7 cellular contexts compared by ENCODE assay signal in the genomic region with DNA sequence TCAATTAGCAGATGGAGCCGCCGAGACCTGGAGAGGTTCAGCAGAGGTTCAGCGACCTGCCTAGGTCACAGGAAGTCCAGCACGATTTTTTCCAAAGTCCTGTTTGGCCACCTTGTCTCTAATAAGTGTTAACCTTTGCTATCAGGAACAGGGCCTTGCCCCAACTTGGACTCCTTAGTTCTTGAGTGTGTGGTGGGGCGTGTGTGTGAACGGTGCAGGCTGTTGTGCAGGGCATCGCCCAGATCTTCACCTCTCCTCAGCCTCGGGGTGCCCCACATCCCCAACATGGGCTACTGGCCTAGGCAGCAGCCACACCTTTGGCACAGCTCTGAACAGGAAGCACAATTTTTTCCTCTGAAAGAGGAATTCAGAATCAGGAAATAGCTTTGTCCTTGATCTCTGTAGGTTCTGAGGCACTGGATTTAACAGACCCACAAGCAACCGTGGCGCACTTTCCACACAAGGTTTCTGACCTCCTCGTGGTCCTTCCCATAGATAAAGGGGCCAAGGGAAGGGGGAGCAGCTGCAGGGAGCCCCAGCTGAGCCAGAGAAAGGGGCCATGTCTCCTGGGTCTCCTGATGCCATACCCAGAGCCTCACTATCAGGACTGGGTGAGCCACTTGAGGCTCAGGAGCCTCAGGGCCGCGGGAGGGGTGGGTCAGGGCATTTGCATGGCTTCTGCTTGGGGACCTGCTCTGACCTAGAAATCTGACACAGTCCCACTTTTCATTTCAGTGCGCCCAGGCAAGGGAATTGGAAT. TPM values are rescaled to one million over a fixed set of nuclear protein-coding genes. Genes with fewer than 3 reads are reported as not detected.
DNase-seq lines count a peak whose midpoint lies in the region; ATAC-seq, FAIRE-seq and TF ChIP-seq lines count a peak whose summit lies in the region.

No MANE protein-coding gene starts in this region.

- H3K4me2 ChIP-seq in astrocyte (ENCODE audit: low read length) = no peak overlapping the region

- ATAC-seq in left lung = peak; percentile 54
- ATAC-seq in HG03196 (IDR thresholded peaks at IDR 0.05; ENCODE audit: unreplicated experiment) = no peak

- H3K4me3 ChIP-seq in astrocyte (ENCODE audit: insufficient read depth, low read depth, low read length) = no peak overlapping the region
- no peak overlapping the region for H3K4me3 ChIP-seq in left lung
- no peak overlapping the region for H3K4me3 ChIP-seq in spleen

- H3K36me3 Mint-ChIP-seq in HFFc6 (ENCODE audit: low read depth) (peaks cover 3% of the 10 kb centered on the region; the same call in 1 of the 2 replicates), astrocyte (ENCODE audit: low read depth, unreplicated experiment) (peaks cover 11% of the 10 kb centered on the region)

- no peak for FAIRE-seq in astrocyte (lab: Jason Lieb, UNC)

- H3K9me3 ChIP-seq in astrocyte (ENCODE audit: insufficient read depth, low read depth, low read length) = no peaks in the 10 kb centered on the region
- H3K9me3 ChIP-seq in left lung = no peaks in the 10 kb centered on the region
- H3K9me3 ChIP-seq in spleen = no peaks in the 10 kb centered on the region

- no peaks in the 10 kb centered on the region for H3K9me3 Mint-ChIP-seq in HFFc6
- no peaks in the 10 kb centered on the region for H3K9me3 Mint-ChIP-seq in astrocyte (ENCODE audit: unreplicated experiment)

- TF ChIP-seq CTCF in HFFc6 (IDR thresholded peaks at IDR 0.05) = no peak
- no peak for TF ChIP-seq CTCF in astrocyte (IDR thresholded peaks at IDR 0.05; ENCODE audit: insufficient read depth, low read depth, low read length)
- no peak for TF ChIP-seq CTCF in left lung (IDR thresholded peaks at IDR 0.05)
- no peak for TF ChIP-seq CTCF in spleen (IDR thresholded peaks at IDR 0.05 in 8 of 11, conservative IDR thresholded peaks at IDR 0.05 in 3 of 11)

- no peak overlapping the region for H3K4me3 Mint-ChIP-seq in HFFc6
- no peak overlapping the region for H3K4me3 Mint-ChIP-seq in astrocyte (ENCODE audit: unreplicated experiment)

- H3K4me1 Mint-ChIP-seq in HFFc6 (ENCODE audit: low read depth) = peaks cover 81% of the 10 kb centered on the region
- peaks cover 24% of the 10 kb centered on the region for H3K4me1 Mint-ChIP-seq in astrocyte (ENCODE audit: low read depth, unreplicated experiment)

- H3K36me3 ChIP-seq in astrocyte (ENCODE audit: insufficient read depth, low read length) (peaks cover 3% of the 10 kb centered on the region), left lung (peaks cover 0 to 5% of the 10 kb centered on the region in 2 donors), spleen (peaks cover 0 to 16% (median 2%) of the 10 kb centered on the region in 6 donors)

- DNase-seq in HFFc6 = no peak
- no peak for DNase-seq in astrocyte (ENCODE audit: low read depth)
- DNase-seq in left lung = no peak
- peak; percentile 72 for DNase-seq in spleen
- DNase-seq in RPMI8226 = no peak
- DNase-seq in DMS79 treated with DMSO at 0.1 percent for 48 hours (lab: John Stamatoyannopoulos, UW) = no peak

- no peak for TF ChIP-seq POLR2A in spleen (IDR thresholded peaks at IDR 0.05)

- WGBS in spleen, 5 donors = 40 to 52% (median 47%) methylated on average over 9 to 14 of the region's 14 CpGs

- H3K9ac ChIP-seq in astrocyte (ENCODE audit: low read length) = no peak overlapping the region

- H3K27me3 Mint-ChIP-seq in HFFc6 (ENCODE audit: insufficient read depth) = no peaks in the 10 kb centered on the region
- H3K27me3 Mint-ChIP-seq in astrocyte (ENCODE audit: low read depth, unreplicated experiment) = no peaks in the 10 kb centered on the region

- H3K27ac Mint-ChIP-seq in HFFc6 (peak overlapping the region; percentile 43; the same call in 1 of the 2 replicates), astrocyte (ENCODE audit: unreplicated experiment) (peak overlapping the region; percentile 62)

- H3K27me3 ChIP-seq in astrocyte (ENCODE audit: insufficient read depth, low read length) = no peaks in the 10 kb centered on the region
- no peaks in the 10 kb centered on the region for H3K27me3 ChIP-seq in left lung
- H3K27me3 ChIP-seq in spleen (replicated peaks in 1 of 7) = no peaks in the 10 kb centered on the region

- peaks cover 97% of the 10 kb centered on the region for H4K20me1 ChIP-seq in astrocyte (ENCODE audit: insufficient read depth, low read length)

- no peak overlapping the region for H2AFZ ChIP-seq in astrocyte (ENCODE audit: low read depth, low read length)

- intact Hi-C loops in left lung (cut with DNase I) (loop anchor here in 1 of 2 donors (10.0 kb wide), 1 partner anchor 52 kb away; no protein-coding TSS in a partner anchor), spleen (cut with DNase I; ENCODE audit: low total_unique reads) (loop anchor here (10.0 kb wide), 1 partner anchor 52 kb away; no protein-coding TSS in a partner anchor)

- H3K4me1 ChIP-seq in astrocyte (ENCODE audit: insufficient read depth, low read length) (peaks cover 4% of the 10 kb centered on the region), left lung (peaks cover 36 to 74% of the 10 kb centered on the region in 2 donors), spleen (peaks cover 42 to 100% (median 84%) of the 10 kb centered on the region in 6 donors)

- H3K27ac ChIP-seq in astrocyte (ENCODE audit: low read depth, low read length) (no peak overlapping the region), left lung (peak overlapping the region; percentile 21 to 39), spleen (peak overlapping the region; percentile 29 to 72 (median 65))

- peaks cover 98% of the 10 kb centered on the region for H3K79me2 ChIP-seq in astrocyte (ENCODE audit: insufficient read depth, low read length)

RNA-seq across cellular contexts. Expression of a gene that starts 10.4 kb away (rescaled TPM):
- 100 to 1,000 TPM; 350 to 409 (median 372) TPM for total RNA-seq in HFFc6 (2021; fragmentation: NEBNext Ultra II Directional; extraction: Animal tissue kit (Norgen Biotek cat#: 25700))
- total RNA-seq in astrocyte (163 and 176 TPM in 2 replicates), left lung (100 to 1,000 TPM; 259 to 338 TPM), spleen (100 to 1,000 TPM; 120 to 309 (median 197) TPM)
- 100 to 1,000 TPM in 1 of 3 donors, 10 to 100 TPM in 2; 52.3 to 114 (median 83.0) TPM for polyA plus RNA-seq in spleen
